In the genomic region with DNA sequence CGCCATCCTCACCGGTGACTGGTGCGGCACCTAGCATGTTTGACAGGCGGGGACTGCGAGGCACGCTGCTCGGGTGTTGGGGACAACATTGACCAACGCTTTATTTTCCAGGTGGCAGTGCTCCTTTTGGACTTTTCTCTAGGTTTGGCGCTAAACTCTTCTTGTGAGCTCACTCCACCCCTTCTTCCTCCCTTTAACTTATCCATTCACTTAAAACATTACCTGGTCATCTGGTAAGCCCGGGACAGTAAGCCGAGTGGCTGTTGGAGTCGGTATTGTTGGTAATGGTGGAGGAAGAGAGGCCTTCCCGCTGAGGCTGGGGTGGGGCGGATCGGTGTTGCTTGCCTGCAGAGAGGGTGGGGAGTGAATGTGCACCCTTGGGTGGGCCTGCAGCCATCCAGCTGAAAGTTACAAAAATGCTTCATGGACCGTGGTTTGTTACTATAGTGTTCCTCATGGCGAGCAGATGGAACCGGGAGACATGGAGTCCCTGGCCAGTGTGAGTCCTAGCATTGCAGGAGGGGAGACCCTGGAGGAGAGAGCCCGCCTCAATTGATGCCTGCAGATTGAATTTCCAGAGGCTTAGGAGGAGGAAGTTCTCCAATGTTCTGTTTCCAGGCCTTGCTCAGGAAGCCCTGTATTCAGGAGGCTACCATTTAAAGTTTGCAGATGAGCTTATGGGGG, we compare ENCODE assay signal across 8 cellular contexts. TPM values are rescaled to one million over a fixed set of nuclear protein-coding genes. Genes with fewer than 3 reads are reported as not detected.
A peak's percentile ranks its signal among the peaks of the same experiment; 100 is the strongest.
DNase-seq lines count a peak whose midpoint lies in the region; ATAC-seq and TF ChIP-seq lines count a peak whose summit lies in the region.

No MANE protein-coding gene starts in this region.

- TF ChIP-seq CTCF in BJ (IDR thresholded peaks at IDR 0.05; ENCODE audit: insufficient read depth, low read depth, low read length) (no peak), KMS-11 (conservative IDR thresholded peaks at IDR 0.05; ENCODE audit: low read depth, low read length) (peak; percentile 27), heart right ventricle (IDR thresholded peaks at IDR 0.05) (no peak)

- peaks cover 33% of the 10 kb centered on the region for H4K20me1 ChIP-seq in KMS-11 (ENCODE audit: insufficient read depth)

- POLR2A ChIA-PET in BJ (lab: Charles Lee), result interaction anchor here (0.6 to 7.4 kb wide), 14 partner anchors 9 to 134 kb away, joined by 3 to 204 read pairs (median 6); a partner anchor contains a TSS

- H3K4me2 ChIP-seq in KMS-11, result peak overlapping the region; percentile 96

- H3K4me1 ChIP-seq in KMS-11 (ENCODE audit: low read depth, poor library complexity, severe bottlenecking), result peaks cover 56% of the 10 kb centered on the region
- H3K4me1 ChIP-seq in heart right ventricle, result peaks cover 17 to 57% (median 51%) of the 10 kb centered on the region in 9 donors

- no peak for ATAC-seq in heart right ventricle
- no peak for ATAC-seq in GM18907 (IDR thresholded peaks at IDR 0.05; ENCODE audit: unreplicated experiment)

- DNase-seq in BJ (ENCODE audit: low read depth) (no peak), heart right ventricle (peak; percentile 24 to 25), renal cortical epithelial cell (ENCODE audit: low read depth) (peak; percentile 4), SHP77 treated with DMSO at 0.1 percent for 48 hours (lab: John Stamatoyannopoulos, UW) (no peak), DMS 273 treated with DMSO at 0.1 percent for 48 hours (lab: John Stamatoyannopoulos, UW) (no peak)
- peak; percentile 37 for DNase-seq in activated naive CD4-positive, alpha-beta T cell treated with anti-CD3 and anti-CD28 coated beads, Interleukin-2, amount 50 U/mL, for 16 hours

- H3K79me2 ChIP-seq in KMS-11 (ENCODE audit: insufficient read depth, low read depth), result peaks cover 86% of the 10 kb centered on the region

- H3K27ac ChIP-seq in KMS-11 (peak overlapping the region; percentile 100), heart right ventricle (peak overlapping the region; percentile 99 to 100 (median 100))

- H3K36me3 ChIP-seq in BJ (ENCODE audit: control insufficient read depth, insufficient read depth, low read length) (peaks cover 12% of the 10 kb centered on the region), KMS-11 (ENCODE audit: insufficient read depth) (no peaks in the 10 kb centered on the region), heart right ventricle (peaks cover 0 to 53% (median 27%) of the 10 kb centered on the region in 9 donors)

- H3K27me3 ChIP-seq in BJ (ENCODE audit: control insufficient read depth, insufficient read depth, low read length) (no peaks in the 10 kb centered on the region), KMS-11 (ENCODE audit: insufficient read depth, low read depth) (no peaks in the 10 kb centered on the region), heart right ventricle (no peaks in the 10 kb centered on the region)

- CTCF ChIA-PET in BJ (lab: Yijun Ruan, JAX), result interaction anchor here (0.9 to 2.5 kb wide), 3 partner anchors 9 to 87 kb away, joined by 3 to 8 read pairs (median 3); no protein-coding TSS in a partner anchor

- H3K9me3 ChIP-seq in heart right ventricle, result no peaks in the 10 kb centered on the region

- peak overlapping the region; percentile 99 for H3K9ac ChIP-seq in KMS-11

- no peak overlapping the region for H2AFZ ChIP-seq in KMS-11 (ENCODE audit: low read depth)

- intact Hi-C loops in heart right ventricle (cut with DNase I), result loop anchor here in 2 of 10 donors (2.0 to 5.0 kb wide), 3 partner anchors 47 to 79 kb away; no protein-coding TSS in a partner anchor

- peak overlapping the region; percentile 72 for H3K4me3 ChIP-seq in BJ (ENCODE audit: low read depth, low read length)
- H3K4me3 ChIP-seq in KMS-11 (IDR thresholded peaks at IDR 0.05; ENCODE audit: insufficient read depth, low read depth, low read length), result peak overlapping the region; percentile 22
- H3K4me3 ChIP-seq in heart right ventricle, result peak overlapping the region; percentile 61 to 99 (median 90)

- WGBS in heart right ventricle, 2 donors, result 1 to 5% methylated on average over 19 of the region's 19 CpGs

RNA-seq across cellular contexts. Expression of a gene that starts 1.1 kb away (rescaled TPM):
- polyA plus RNA-seq in BJ (2011; rRNA removed) (59.2 and 87.2 TPM in 2 replicates), heart right ventricle (1,000 to 10,000 TPM in 1 of 2 donors, 100 to 1,000 TPM in 1; 103 to 1,899 TPM)
- polyA minus RNA-seq in BJ (2011; rRNA and poly(A)+ RNA removed), result 274 and 373 TPM in 2 replicates
- total RNA-seq in heart right ventricle (100 to 1,000 TPM; 284 to 808 (median 432) TPM), renal cortical epithelial cell (17.4 and 141 TPM in 2 replicates)

RNA-seq across cellular contexts. Expression of a gene that starts 37.2 kb away (rescaled TPM):
- polyA plus RNA-seq in BJ (2011; rRNA removed) (15.0 and 21.6 TPM in 2 replicates), heart right ventricle (10 to 100 TPM in 1 of 2 donors, 1 to 10 TPM in 1; 9.9 to 12.9 TPM)
- polyA minus RNA-seq in BJ (2011; rRNA and poly(A)+ RNA removed), result 13.0 and 15.4 TPM in 2 replicates
- total RNA-seq in heart right ventricle (10 to 100 TPM in 6 of 10 donors, 1 to 10 TPM in 4; 6.0 to 16.9 (median 12.2) TPM), renal cortical epithelial cell (67.5 and 89.6 TPM in 2 replicates)

RNA-seq across cellular contexts. Expression of a gene that starts 41.2 kb away (rescaled TPM):
- polyA plus RNA-seq in BJ (2011; rRNA removed) (1.1 and 2.1 TPM in 2 replicates), heart right ventricle (10 to 100 TPM in 1 of 2 donors, 1 to 10 TPM in 1; 3.1 to 10.7 TPM)
- 2.3 TPM in 2 replicates for polyA minus RNA-seq in BJ (2011; rRNA and poly(A)+ RNA removed)
- total RNA-seq in heart right ventricle (10 to 100 TPM in 1 of 10 donors, 1 to 10 TPM in 9; 4.6 to 12.2 (median 8.3) TPM), renal cortical epithelial cell (0.52 and 0.65 TPM in 2 replicates)

Comparison
In these comparisons a context has a peak if more than half of its experiments do, and no peak if none do; other contexts are left out.
1. DNase-seq: peak in activated naive CD4-positive, alpha-beta T cell treated with anti-CD3 and anti-CD28 coated beads, Interleukin-2, amount 50 U/mL, for 16 hours (single experiment), heart right ventricle (2 of 2) and renal cortical epithelial cell (single experiment); none in BJ (single experiment), SHP77 treated with DMSO at 0.1 percent for 48 hours (single experiment) and DMS 273 treated with DMSO at 0.1 percent for 48 hours (single experiment).
2. H3K4me3 ChIP-seq: peak in every context shown above with its lines; median percentile 90 in heart right ventricle; 72 in BJ; 22 in KMS-11.